9 cellular contexts compared by ENCODE assay signal in genomic region chrX:47196098-47196497, GRCh38. TPM values are rescaled to one million over a fixed set of nuclear protein-coding genes. Genes with fewer than 3 reads are reported as not detected.
DNase-seq lines count a peak whose midpoint lies in the region; ATAC-seq, FAIRE-seq and TF ChIP-seq lines count a peak whose summit lies in the region.
"Had no signal": no experiment of that assay in that cellular context is flagged by ENCODE, and none has a peak within 500 bp of the region (broad histone marks: within the 10 kb centered on the region; RNA-seq: fewer than 3 reads in every experiment).

No MANE protein-coding gene starts in this region.

- TF ChIP-seq CTCF in A673 (conservative IDR thresholded peaks at IDR 0.05; ENCODE audit: low read depth, low read length) (no peak), H9 (conservative IDR thresholded peaks at IDR 0.05) (no peak), astrocyte (IDR thresholded peaks at IDR 0.05; ENCODE audit: insufficient read depth, low read depth, low read length) (no peak), mesothelial cell of epicardium (IDR thresholded peaks at IDR 0.05; ENCODE audit: unreplicated experiment) (no peak)

- peak overlapping the region; percentile 89 for H3K4me2 ChIP-seq in H9 (ENCODE audit: insufficient read depth, insufficient read length, low read length)
- H3K4me2 ChIP-seq in astrocyte (ENCODE audit: low read length), result peak overlapping the region; percentile 97

- DNase-seq in A673 (ENCODE audit: low spot score) (no peak), H9 (no peak), astrocyte (ENCODE audit: low read depth) (no peak), mesothelial cell of epicardium (ENCODE audit: low spot score in 2 of 2, unreplicated experiment in 2 of 2) (no peak), NAMALWA (ENCODE audit: low spot score) (no peak), SW 1271 (lab: John Stamatoyannopoulos, UW) (no peak)

- H4K20me1 ChIP-seq in H9 (ENCODE audit: control insufficient read depth, insufficient read depth, insufficient read length) (no peaks in the 10 kb centered on the region), astrocyte (ENCODE audit: insufficient read depth, low read length) (peaks cover 65% of the 10 kb centered on the region)

- CTCF ChIA-PET in A673 (lab: Charles Lee), result no interaction called here

- H2BK15ac ChIP-seq in H9 (ENCODE audit: low read depth, low read length), result no peak overlapping the region

- H4K5ac ChIP-seq in H9 (ENCODE audit: insufficient read length, low read depth, low read length), result no peak overlapping the region

- H3K27ac Mint-ChIP-seq in H9 (peak overlapping the region; percentile 38 to 87 (median 69)), astrocyte (ENCODE audit: unreplicated experiment) (no peak overlapping the region), mesothelial cell of epicardium (peak overlapping the region; percentile 100)

- H2BK12ac ChIP-seq in H9 (ENCODE audit: insufficient read length, low read depth, low read length), result no peak overlapping the region

- H3K4me1 Mint-ChIP-seq in H9, result peaks cover 47 to 53% of the 10 kb centered on the region in 2 experiments
- H3K4me1 Mint-ChIP-seq in astrocyte (ENCODE audit: low read depth, unreplicated experiment), result peaks cover 38% of the 10 kb centered on the region
- peaks cover 55% of the 10 kb centered on the region for H3K4me1 Mint-ChIP-seq in mesothelial cell of epicardium

- no peak overlapping the region for H3K56ac ChIP-seq in H9 (ENCODE audit: insufficient read length, low read depth, low read length)

- H3K9ac ChIP-seq in H9 (ENCODE audit: extremely low read depth, insufficient read length, low read length) (peak overlapping the region; percentile 15), astrocyte (ENCODE audit: low read length) (peak overlapping the region; percentile 57)

- peaks cover 14% of the 10 kb centered on the region for H3K23me2 ChIP-seq in H9 (ENCODE audit: insufficient read length, low read depth, low read length, poor library complexity, severe bottlenecking)

- no peak overlapping the region for H2BK120ac ChIP-seq in H9 (ENCODE audit: low read depth, low read length, poor library complexity, severe bottlenecking)

- H3K9me3 ChIP-seq in A673 (ENCODE audit: low read depth, low read length, poor library complexity, severe bottlenecking) (no peaks in the 10 kb centered on the region), H9 (ENCODE audit: control insufficient read depth, low read depth, low read length) (no peaks in the 10 kb centered on the region), astrocyte (ENCODE audit: insufficient read depth, low read depth, low read length) (no peaks in the 10 kb centered on the region)

- no peak for ATAC-seq in GM21423 (IDR thresholded peaks at IDR 0.05; ENCODE audit: unreplicated experiment)
- no peak for ATAC-seq in GM18505 (IDR thresholded peaks at IDR 0.05; ENCODE audit: unreplicated experiment)

- no TSS peak for BruUV-seq in A673 (replicated peaks; lab: Mats Ljungman, UMichigan)

- no peaks in the 10 kb centered on the region for H3K27me3 ChIP-seq in A673 (replicated peaks; ENCODE audit: insufficient read depth, low read depth, low read length, poor library complexity)
- H3K27me3 ChIP-seq in H9 (ENCODE audit: insufficient read depth, low read length), result no peaks in the 10 kb centered on the region
- no peaks in the 10 kb centered on the region for H3K27me3 ChIP-seq in astrocyte (ENCODE audit: insufficient read depth, low read length)

- H3K79me1 ChIP-seq in H9 (ENCODE audit: insufficient read depth, low read depth, low read length, poor library complexity, severe bottlenecking), result peaks cover 15% of the 10 kb centered on the region

- no peak overlapping the region for H3K23ac ChIP-seq in H9 (ENCODE audit: insufficient read length, low read depth, low read length)

- no CpG with 5 or more reads among the region's 3 CpGs for WGBS in H9 (ENCODE audit: extremely low coverage, insufficient read length, low lambda C conversion rate)

- intact Hi-C loops in A673 (cut with micrococcal nuclease; ENCODE audit: unreplicated experiment), result no loop called here

- peak overlapping the region; percentile 96 for H3K4me3 ChIP-seq in A673 (ENCODE audit: low read depth, low read length, poor library complexity, severe bottlenecking)
- H3K4me3 ChIP-seq in astrocyte (ENCODE audit: insufficient read depth, low read depth, low read length), result peak overlapping the region; percentile 17

- no peak for FAIRE-seq in astrocyte (lab: Jason Lieb, UNC)

- H3K27ac ChIP-seq in A673 (ENCODE audit: low read depth, low read length, poor library complexity, severe bottlenecking), result peak overlapping the region; percentile 16
- H3K27ac ChIP-seq in H9 (ENCODE audit: insufficient read length, low read depth, low read length), result no peak overlapping the region
- H3K27ac ChIP-seq in astrocyte (ENCODE audit: low read depth, low read length), result no peak overlapping the region
- H3K27ac ChIP-seq: HL-60 had no signal

- H3K27me3 Mint-ChIP-seq in H9 (ENCODE audit: low read depth), result no peaks in the 10 kb centered on the region; the same call in 1 of the 2 replicates
- no peaks in the 10 kb centered on the region for H3K27me3 Mint-ChIP-seq in astrocyte (ENCODE audit: low read depth, unreplicated experiment)
- H3K27me3 Mint-ChIP-seq in mesothelial cell of epicardium (ENCODE audit: low read depth), result no peaks in the 10 kb centered on the region

- peaks cover 54% of the 10 kb centered on the region for H3K36me3 ChIP-seq in A673 (ENCODE audit: insufficient read depth, low read length, poor library complexity, severe bottlenecking)
- peaks cover 13% of the 10 kb centered on the region for H3K36me3 ChIP-seq in astrocyte (ENCODE audit: insufficient read depth, low read length)

- H3K4me3 Mint-ChIP-seq in H9 (peak overlapping the region; percentile 96 to 97), astrocyte (ENCODE audit: unreplicated experiment) (peak overlapping the region; percentile 84), mesothelial cell of epicardium (peak overlapping the region; percentile 99)

- POLR2A ChIA-PET in A673 (lab: Charles Lee; ENCODE audit: low non-redundant PET), result no interaction called here

- H3K4me1 ChIP-seq in A673 (ENCODE audit: insufficient read depth, low read length, poor library complexity, severe bottlenecking) (peaks cover 17% of the 10 kb centered on the region), H9 (ENCODE audit: insufficient read depth, low read length) (peaks cover 15% of the 10 kb centered on the region; the same call in 1 of the 2 replicates), astrocyte (ENCODE audit: insufficient read depth, low read length) (peaks cover 30% of the 10 kb centered on the region)

- H4K8ac ChIP-seq in H9 (replicated peaks; ENCODE audit: insufficient read length, low read depth, low read length), result no peak overlapping the region

- no peak overlapping the region for H2BK20ac ChIP-seq in H9 (ENCODE audit: low read depth, low read length, poor library complexity, severe bottlenecking)

- H4K91ac ChIP-seq in H9 (ENCODE audit: insufficient read length, low read depth, low read length), result no peak overlapping the region

- no peak overlapping the region for H3K14ac ChIP-seq in H9 (ENCODE audit: insufficient read depth, low read length)

- no peak overlapping the region for H2BK5ac ChIP-seq in H9 (ENCODE audit: insufficient read length, low read length)

- no peak for TF ChIP-seq POLR2A in GM18505 (IDR thresholded peaks at IDR 0.05; ENCODE audit: borderline replicate concordance, extremely low read depth, insufficient read depth, insufficient read length)

- peaks cover 64 to 68% (median 66%) of the 10 kb centered on the region in 3 experiments for H3K36me3 Mint-ChIP-seq in H9 (ENCODE audit: insufficient read depth in 1 of 3, low read depth in 3 of 3)
- H3K36me3 Mint-ChIP-seq in astrocyte (ENCODE audit: low read depth, unreplicated experiment), result peaks cover 7% of the 10 kb centered on the region
- H3K36me3 Mint-ChIP-seq in mesothelial cell of epicardium, result peaks cover 31% of the 10 kb centered on the region

- H3K79me2 ChIP-seq in H9 (ENCODE audit: insufficient read depth, low read length), result peaks cover 38% of the 10 kb centered on the region; the same call in 1 of the 2 replicates
- H3K79me2 ChIP-seq in astrocyte (ENCODE audit: insufficient read depth, low read length), result peaks cover 81% of the 10 kb centered on the region

- no peak overlapping the region for H3T11ph ChIP-seq in H9 (ENCODE audit: low read length)

- H2AK5ac ChIP-seq in H9 (ENCODE audit: insufficient read length, low read length), result no peak overlapping the region

- H2AFZ ChIP-seq in H9 (ENCODE audit: low read length) (no peak overlapping the region), astrocyte (ENCODE audit: low read depth, low read length) (no peak overlapping the region)

- H3K18ac ChIP-seq in H9 (ENCODE audit: insufficient read length, low read depth, low read length), result no peak overlapping the region

- H3K9me3 Mint-ChIP-seq in H9 (peaks cover 2% of the 10 kb centered on the region in 2 experiments; a peak in 4 of 5 replicates), astrocyte (ENCODE audit: unreplicated experiment) (no peaks in the 10 kb centered on the region), mesothelial cell of epicardium (no peaks in the 10 kb centered on the region)

- no peak overlapping the region for H3K4ac ChIP-seq in H9 (ENCODE audit: low read depth, low read length)

RNA-seq across cellular contexts. Expression of gene UBA1, which starts 2.5 kb away (rescaled TPM):
- 413 and 437 TPM in 2 replicates for total RNA-seq in A673 (2021)
- 421 and 427 TPM in 2 replicates for total RNA-seq in H9 (2021)
- 232 and 244 TPM in 2 replicates for total RNA-seq in astrocyte
- 349 to 350 TPM (median 350 TPM) in 3 replicates for total RNA-seq in mesothelial cell of epicardium

RNA-seq across cellular contexts. Expression of gene CDK16, which starts 22.4 kb away (rescaled TPM):
- total RNA-seq in A673 (2021), result 168 and 181 TPM in 2 replicates
- total RNA-seq in H9 (2021), result 224 and 226 TPM in 2 replicates
- total RNA-seq in astrocyte, result 110 and 128 TPM in 2 replicates
- 216 to 226 TPM (median 221 TPM) in 3 replicates for total RNA-seq in mesothelial cell of epicardium

RNA-seq across cellular contexts. Expression of gene USP11, which starts 36.7 kb away (rescaled TPM):
- total RNA-seq in A673 (2021), result 122 and 134 TPM in 2 replicates
- total RNA-seq in H9 (2021), result 150 and 153 TPM in 2 replicates
- 75.7 and 80.8 TPM in 2 replicates for total RNA-seq in astrocyte
- 315 to 337 TPM (median 315 TPM) in 3 replicates for total RNA-seq in mesothelial cell of epicardium

RNA-seq across cellular contexts. Expression of gene RBM10, which starts 51.1 kb away (rescaled TPM):
- total RNA-seq in A673 (2021) (80.9 and 85.3 TPM in 2 replicates), H9 (2021) (55.8 and 57.3 TPM in 2 replicates), astrocyte (35.9 and 36.3 TPM in 2 replicates), mesothelial cell of epicardium (56.7 to 61.4 TPM (median 58.7 TPM) in 3 replicates)

RNA-seq across cellular contexts. Expression of gene NDUFB11, which starts 51.6 kb away (rescaled TPM):
- total RNA-seq in A673 (2021) (137 and 141 TPM in 2 replicates), H9 (2021) (98.5 and 100 TPM in 2 replicates), astrocyte (79.4 and 86.3 TPM in 2 replicates), mesothelial cell of epicardium (82.9 to 85.7 TPM (median 83.9 TPM) in 3 replicates)
